ENCODE assay signal across 10 cellular contexts in the genomic region with DNA sequence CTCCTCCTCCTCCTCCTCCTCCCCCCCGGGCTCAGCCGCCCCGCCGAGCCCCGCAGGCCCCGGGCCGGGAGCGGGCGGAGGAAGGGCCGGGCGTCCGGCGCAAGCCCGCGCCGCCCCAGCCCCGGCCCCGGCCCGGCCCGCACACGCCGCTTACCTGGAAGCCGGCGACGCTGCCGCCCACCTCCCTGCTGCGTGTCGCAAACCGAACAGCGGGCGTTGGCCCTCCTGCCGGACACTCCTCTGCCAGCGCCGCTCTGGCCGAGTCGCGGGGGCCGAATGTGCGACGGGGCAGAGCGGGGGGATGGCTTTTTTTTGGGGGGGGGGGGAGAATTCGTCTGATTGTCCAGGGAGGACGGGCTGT. TPM values are rescaled to one million over a fixed set of nuclear protein-coding genes. Genes with fewer than 3 reads are reported as not detected.
DNase-seq lines count a peak whose midpoint lies in the region; ATAC-seq, FAIRE-seq and TF ChIP-seq lines count a peak whose summit lies in the region.
"Had no signal": no experiment of that assay in that cellular context is flagged by ENCODE, and none has a peak within 500 bp of the region (broad histone marks: within the 10 kb centered on the region; RNA-seq: fewer than 3 reads in every experiment).

No MANE protein-coding gene starts in this region.

- no peak overlapping the region for H2AFZ ChIP-seq in PC-9

- no peak for FAIRE-seq in pancreas (lab: Jason Lieb, UNC)
- FAIRE-seq: D721Med had no signal

- ATAC-seq in Right ventricle myocardium superior (ENCODE audit: poor library complexity), result peak; percentile 25
- ATAC-seq in pancreas, result peak; percentile 28 to 40 (median 34)
- ATAC-seq in HG03108 (IDR thresholded peaks at IDR 0.05; ENCODE audit: unreplicated experiment), result no peak

- CTCF ChIA-PET in PC-9 (lab: Charles Lee), result no interaction called here

- TF ChIP-seq CTCF in PC-9 (conservative IDR thresholded peaks at IDR 0.05) (no peak), pancreas (IDR thresholded peaks at IDR 0.05) (no peak), adrenal gland (IDR thresholded peaks at IDR 0.05) (no peak)

- no peak for TF ChIP-seq POLR2A in adrenal gland (IDR thresholded peaks at IDR 0.05)

- H3F3A ChIP-seq in PC-9 (ENCODE audit: insufficient read depth, low read depth), result peaks cover 16% of the 10 kb centered on the region

- no peaks in the 10 kb centered on the region for H3K79me2 ChIP-seq in PC-9 (ENCODE audit: low read depth)

- H3K9me2 ChIP-seq in PC-9 (ENCODE audit: insufficient read depth), result no peaks in the 10 kb centered on the region

- H3K27me3 ChIP-seq in PC-9 (ENCODE audit: insufficient read depth, low read depth), result peaks cover 14% of the 10 kb centered on the region
- H3K27me3 ChIP-seq in pancreas, result peaks cover 0 to 26% (median 8%) of the 10 kb centered on the region in 4 donors
- H3K27me3 ChIP-seq in adrenal gland, result peaks cover 64% of the 10 kb centered on the region

- H4K20me1 ChIP-seq in PC-9 (ENCODE audit: insufficient read depth), result no peaks in the 10 kb centered on the region

- peak overlapping the region; percentile 59 for H3K4me2 ChIP-seq in PC-9

- 1 to 2% methylated on average over 31 to 43 of the region's 43 CpGs for WGBS in pancreas, 2 donors
- WGBS in adrenal gland, 4 donors, result 0 to 2% (median 1%) methylated on average over 9 to 43 of the region's 43 CpGs

- H3K9me3 ChIP-seq in PC-9 (ENCODE audit: insufficient read depth, low read depth) (no peaks in the 10 kb centered on the region), pancreas (no peaks in the 10 kb centered on the region), adrenal gland (replicated peaks in 1 of 3) (no peaks in the 10 kb centered on the region)

- BruUV-seq in PC-9 (replicated peaks; lab: Mats Ljungman, UMichigan), result no TSS peak

- peak; percentile 44 for DNase-seq in AG08396 (ENCODE audit: low spot score)
- DNase-seq in PC-9, result no peak
- DNase-seq in Right ventricle myocardium superior, result peak; percentile 43
- DNase-seq in pancreas, result peak in 2 of 6 donors; percentile 34 to 68
- DNase-seq in adrenal gland, result no peak
- no peak for DNase-seq in iPS-NIHi11 (ENCODE audit: low spot score)
- no peak for DNase-seq in AG08395 (ENCODE audit: low spot score)
- DNase-seq: substantia nigra had no signal

- intact Hi-C loops in PC-9 (cut with micrococcal nuclease; ENCODE audit: unreplicated experiment) (no loop called here), Right ventricle myocardium superior (cut with DNase I) (no loop called here), pancreas (cut with DNase I) (no loop called here), adrenal gland (cut with DNase I) (no loop called here)

- H3K4me1 ChIP-seq in PC-9 (replicated peaks; ENCODE audit: insufficient read depth) (peaks cover 13% of the 10 kb centered on the region), pancreas (peaks cover 0 to 4% (median 0%) of the 10 kb centered on the region in 3 donors), adrenal gland (replicated peaks in 1 of 2) (no peaks in the 10 kb centered on the region)

- H3K4me3 ChIP-seq in PC-9 (no peak overlapping the region), pancreas (peak overlapping the region in 2 of 4 donors; percentile 13 to 30), adrenal gland (peak overlapping the region in 1 of 4 donors; percentile 52)

- H3K36me3 ChIP-seq in PC-9 (ENCODE audit: low read depth), result no peaks in the 10 kb centered on the region
- no peaks in the 10 kb centered on the region for H3K36me3 ChIP-seq in pancreas
- no peaks in the 10 kb centered on the region for H3K36me3 ChIP-seq in adrenal gland (replicated peaks in 1 of 2)

- POLR2A ChIA-PET in PC-9 (lab: Charles Lee; ENCODE audit: unreplicated experiment), result no interaction called here

- H3K27ac ChIP-seq in PC-9, result no peak overlapping the region
- no peak overlapping the region for H3K27ac ChIP-seq in pancreas
- peak overlapping the region in 2 of 5 donors; percentile 41 to 65 for H3K27ac ChIP-seq in adrenal gland

RNA-seq across cellular contexts. Expression of a gene that starts 1.1 kb away (rescaled TPM):
- total RNA-seq in PC-9 (2021) (0.15 and 0.24 TPM in 2 replicates), Right ventricle myocardium superior (79.9 TPM), pancreas (10 to 100 TPM in 3 of 6 donors, 1 to 10 TPM in 3; 6.0 to 99.9 (median 12.3) TPM), adrenal gland (100 to 1,000 TPM in 4 of 8 donors, 10 to 100 TPM in 4; 41.8 to 340 (median 118) TPM)
- polyA plus RNA-seq in pancreas (10 to 100 TPM; 25.1 to 26.9 TPM), adrenal gland (100 to 1,000 TPM in 2 of 3 donors, 10 to 100 TPM in 1; 96.5 to 307 (median 102) TPM)

RNA-seq across cellular contexts. Expression of a gene that starts 23.0 kb away (rescaled TPM):
- total RNA-seq in PC-9 (2021) (not detected in 2 replicates), Right ventricle myocardium superior (not detected), pancreas (over 10,000 TPM in 1 of 6 donors, 1,000 to 10,000 TPM in 5; 1,425 to 13,046 (median 4,747) TPM), adrenal gland (1 to 10 TPM in 1 of 8 donors, under 1 TPM in 1, not detected in 6; 0.72 to 2.2 TPM)
- polyA plus RNA-seq in pancreas (over 10,000 TPM; 71,280 to 145,342 TPM), adrenal gland (10 to 100 TPM in 2 of 3 donors, not detected in 1; 10.9 to 45.2 TPM)

RNA-seq across cellular contexts. Expression of a gene that starts 33.6 kb away (rescaled TPM):
- 2.2 and 2.5 TPM in 2 replicates for total RNA-seq in PC-9 (2021)
- not detected for total RNA-seq in Right ventricle myocardium superior
- total RNA-seq in pancreas, result under 1 TPM in 4 of 6 donors, not detected in 2; 0.19 to 0.55 (median 0.22) TPM
- polyA plus RNA-seq in pancreas, result 1 to 10 TPM in 1 of 2 donors, under 1 TPM in 1; 0.49 to 2.5 TPM
- 100 to 1,000 TPM in 3 of 8 donors, 10 to 100 TPM in 1, 1 to 10 TPM in 2, under 1 TPM in 1, not detected in 1; 0.54 to 433 (median 23.6) TPM for total RNA-seq in adrenal gland
- 1,000 to 10,000 TPM in 1 of 3 donors, 100 to 1,000 TPM in 1, 10 to 100 TPM in 1; 55.2 to 1,253 (median 194) TPM for polyA plus RNA-seq in adrenal gland

Comparison
In these comparisons a context has a peak if more than half of its experiments do, and no peak if none do; other contexts are left out.
1. DNase-seq: peak in AG08396 (single experiment) and Right ventricle myocardium superior (single experiment); none in PC-9 (0 of 2), adrenal gland (0 of 7), iPS-NIHi11 (single experiment) and AG08395 (single experiment).
2. RNA of a gene that starts 23.0 kb away (total RNA-seq): 1,425 to 13,046 TPM in pancreas; 0.72 to 2.2 TPM in adrenal gland, not detected in PC-9 and not detected in Right ventricle myocardium superior (single experiment); every median in the first group is over 100 times any median in the second.